In the genomic region with DNA sequence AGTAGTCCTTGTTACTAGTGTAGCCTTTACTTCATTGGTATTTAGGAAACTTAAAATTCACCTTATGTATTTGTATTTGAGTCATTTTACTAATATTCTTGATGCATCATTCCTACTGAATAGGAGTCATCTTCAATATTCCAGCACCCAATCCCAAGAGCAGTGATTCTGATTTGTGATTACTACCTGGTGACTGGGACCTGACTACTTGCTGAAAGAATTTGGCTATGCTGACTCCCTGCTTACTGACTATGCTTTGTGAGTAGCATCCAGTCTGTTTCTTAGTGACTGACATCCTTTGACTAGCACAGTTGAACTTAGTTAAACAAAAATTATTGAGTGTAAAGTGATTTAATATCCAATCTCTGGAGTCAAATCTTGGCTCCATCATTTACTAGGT, we compare ENCODE assay signal across 28 cellular contexts.
DNase-seq lines count a peak whose midpoint lies in the region; ATAC-seq, FAIRE-seq and TF ChIP-seq lines count a peak whose summit lies in the region.
"Had no signal": no experiment of that assay in that cellular context is flagged by ENCODE, and none has a peak within 500 bp of the region (broad histone marks: within the 10 kb centered on the region; RNA-seq: fewer than 3 reads in every experiment).

No MANE protein-coding gene starts in this region.

- no peak overlapping the region for H3K4me2 ChIP-seq in mammary epithelial cell (ENCODE audit: insufficient read depth, low read depth, low read length)
- H3K4me2 ChIP-seq: hepatocyte, SK-N-SH had no signal

- no peak for ATAC-seq in GM19455 (IDR thresholded peaks at IDR 0.05; ENCODE audit: unreplicated experiment)
- no peak for ATAC-seq in heart right ventricle
- ATAC-seq: gastroesophageal sphincter, upper lobe of right lung had no signal

- CTCF ChIA-PET in mammary epithelial cell (lab: Charles Lee; ENCODE audit: low non-redundant PET), result no interaction called here

- no peaks in the 10 kb centered on the region for H4K20me1 ChIP-seq in mammary epithelial cell (ENCODE audit: insufficient read depth, low read length)

- no peaks in the 10 kb centered on the region for H3K36me3 ChIP-seq in mammary epithelial cell (ENCODE audit: insufficient read depth, low read length)
- no peaks in the 10 kb centered on the region for H3K36me3 ChIP-seq in breast epithelium
- no peaks in the 10 kb centered on the region for H3K36me3 ChIP-seq in heart right ventricle
- H3K36me3 ChIP-seq: esophagus muscularis mucosa, gastroesophageal sphincter, ovary, upper lobe of right lung had no signal

- no peak for FAIRE-seq in RCC 7860 (lab: Jason Lieb, UNC)

- intact Hi-C loops in mammary epithelial cell (cut with micrococcal nuclease), result loop anchor here (1.0 kb wide), 1 partner anchor 128 kb away; no protein-coding TSS in a partner anchor
- intact Hi-C loops in breast epithelium (cut with DNase I; ENCODE audit: low total_unique reads), result no loop called here
- intact Hi-C loops in heart right ventricle (cut with DNase I), result no loop called here

- no peak overlapping the region for H2AFZ ChIP-seq in mammary epithelial cell (ENCODE audit: low read depth, low read length)
- H2AFZ ChIP-seq: hepatocyte had no signal

- no peak for TF ChIP-seq POLR2A in breast epithelium (IDR thresholded peaks at IDR 0.05)

- dilution Hi-C loops in mammary epithelial cell (cut with HindIII; ENCODE audit: low sequenced_read_pairs), result no loop called here

- H3K9me3 ChIP-seq in mammary epithelial cell (replicated peaks; ENCODE audit: insufficient read depth, low read length), result no peaks in the 10 kb centered on the region
- no peaks in the 10 kb centered on the region for H3K9me3 ChIP-seq in breast epithelium
- H3K9me3 ChIP-seq in heart right ventricle, result no peaks in the 10 kb centered on the region
- H3K9me3 ChIP-seq: esophagus muscularis mucosa, gastroesophageal sphincter, ovary, SK-N-SH, upper lobe of right lung had no signal

- no peak overlapping the region for H3K27ac ChIP-seq in mammary epithelial cell (ENCODE audit: insufficient read depth, low read depth, low read length)
- no peak overlapping the region for H3K27ac ChIP-seq in breast epithelium
- H3K27ac ChIP-seq in heart right ventricle, result no peak overlapping the region
- H3K27ac ChIP-seq: 22Rv1, esophagus muscularis mucosa, gastroesophageal sphincter, hepatocyte, ovary, upper lobe of right lung had no signal

- H3K79me2 ChIP-seq in mammary epithelial cell (ENCODE audit: insufficient read depth, low read length), result no peaks in the 10 kb centered on the region
- H3K79me2 ChIP-seq: hepatocyte had no signal

- H3K4me1 ChIP-seq in mammary epithelial cell (ENCODE audit: insufficient read depth, low read length) (peaks cover 5% of the 10 kb centered on the region), breast epithelium (no peaks in the 10 kb centered on the region), heart right ventricle (no peaks in the 10 kb centered on the region)
- H3K4me1 ChIP-seq: esophagus muscularis mucosa, gastroesophageal sphincter, upper lobe of right lung had no signal

- no peak overlapping the region for H3K9ac ChIP-seq in mammary epithelial cell (ENCODE audit: insufficient read depth, low read length)
- H3K9ac ChIP-seq: SK-N-SH had no signal

- TF ChIP-seq CTCF in mammary epithelial cell (conservative IDR thresholded peaks at IDR 0.05 in 1 of 2, IDR thresholded peaks at IDR 0.05 in 1 of 2; ENCODE audit: extremely low read depth in 1 of 2, insufficient read depth in 1 of 2, low read depth in 1 of 2, low read length in 2 of 2) (no peak), breast epithelium (IDR thresholded peaks at IDR 0.05) (no peak), fibroblast of mammary gland (conservative IDR thresholded peaks at IDR 0.05; ENCODE audit: control insufficient read depth, insufficient read depth, low read depth, low read length) (no peak), heart right ventricle (IDR thresholded peaks at IDR 0.05) (no peak)

- BruUV-seq in mammary epithelial cell (replicated peaks; lab: Mats Ljungman, UMichigan), result no TSS peak

- H3K4me3 ChIP-seq in mammary epithelial cell (replicated peaks in 1 of 3; ENCODE audit: insufficient read depth in 1 of 3, low read depth in 2 of 3, low read length in 3 of 3) (no peak overlapping the region), breast epithelium (no peak overlapping the region), fibroblast of mammary gland (ENCODE audit: control insufficient read depth, low read depth, low read length) (no peak overlapping the region), heart right ventricle (no peak overlapping the region)
- H3K4me3 ChIP-seq: esophagus muscularis mucosa, gastroesophageal sphincter, hepatocyte, ovary, upper lobe of right lung had no signal

- no peaks in the 10 kb centered on the region for H3K27me3 ChIP-seq in mammary epithelial cell (ENCODE audit: insufficient read depth, low read length)
- no peaks in the 10 kb centered on the region for H3K27me3 ChIP-seq in breast epithelium
- no peaks in the 10 kb centered on the region for H3K27me3 ChIP-seq in heart right ventricle
- H3K27me3 ChIP-seq: esophagus muscularis mucosa, gastroesophageal sphincter, hepatocyte, ovary, upper lobe of right lung had no signal

- in situ Hi-C loops in mammary epithelial cell (cut with MboI; ENCODE audit: low sequenced_read_pairs in 2 of 2) (no loop called here), ACHN (cut with HindIII; ENCODE audit: low pct_ligation_motif_present, low pct_unique_long_range_greater_than_20kb, low sequenced_read_pairs) (no loop called here)

- DNase-seq in mammary epithelial cell, result peak; percentile 91
- no peak for DNase-seq in breast epithelium (ENCODE audit: low spot score in 2 of 2)
- peak; percentile 56 for DNase-seq in RCC 7860 (ENCODE audit: low spot score)
- peak; percentile 63 for DNase-seq in fibroblast of mammary gland (ENCODE audit: low read depth)
- DNase-seq in ACHN, result no peak
- DNase-seq in activated T-cell treated with anti-CD3 and anti-CD28 coated beads, Interleukin-2, amount 50 U/mL, for 48 hours, result no peak
- DNase-seq in heart right ventricle, result no peak
- DNase-seq: activated CD4-positive, alpha-beta T cell treated with anti-CD3 and anti-CD28 coated beads, Interleukin-2, amount 50 U/mL, for 1 hour; activated CD4-positive, CD25-positive, alpha-beta regulatory T cell; activated gamma-delta T cell treated with Interleukin-2 at 50 U/mL for 16 hours; activated naive CD8-positive, alpha-beta T cell treated with anti-CD3 and anti-CD28 coated beads, Interleukin-2, amount 10 ng/mL, durations not matched to agents 7 days and 5 days; activated T-cell treated with anti-CD3 and anti-CD28 coated beads, Interleukin-2, amount 50 U/mL, for 1 hour; aorta; endodermal cell; GF-D8; GOT3; NCI-H1048; NCI-H446 treated with DMSO at 0.1 percent for 48 hours; ovary; SK-N-SH; stimulated activated CD4-positive, alpha-beta T cell treated with anti-CD3 and anti-CD28 coated beads, Interleukin-1b, Interleukin-23, amount 100 ng/mL, for 48 hours; stimulated activated naive CD4-positive, alpha-beta T cell treated with Interleukin-2 at 50 U/mL for 16 hours; upper lobe of right lung had no signal

Comparison
In these comparisons a context has a peak if more than half of its experiments do, and no peak if none do; other contexts are left out.
1. DNase-seq: peak in mammary epithelial cell (single experiment), RCC 7860 (single experiment) and fibroblast of mammary gland (single experiment); none in breast epithelium (0 of 2), ACHN (single experiment), activated T-cell treated with anti-CD3 and anti-CD28 coated beads, Interleukin-2, amount 50 U/mL, for 48 hours (0 of 2) and heart right ventricle (0 of 2).